ENCODE assay signal across 17 cellular contexts in the genomic region with DNA sequence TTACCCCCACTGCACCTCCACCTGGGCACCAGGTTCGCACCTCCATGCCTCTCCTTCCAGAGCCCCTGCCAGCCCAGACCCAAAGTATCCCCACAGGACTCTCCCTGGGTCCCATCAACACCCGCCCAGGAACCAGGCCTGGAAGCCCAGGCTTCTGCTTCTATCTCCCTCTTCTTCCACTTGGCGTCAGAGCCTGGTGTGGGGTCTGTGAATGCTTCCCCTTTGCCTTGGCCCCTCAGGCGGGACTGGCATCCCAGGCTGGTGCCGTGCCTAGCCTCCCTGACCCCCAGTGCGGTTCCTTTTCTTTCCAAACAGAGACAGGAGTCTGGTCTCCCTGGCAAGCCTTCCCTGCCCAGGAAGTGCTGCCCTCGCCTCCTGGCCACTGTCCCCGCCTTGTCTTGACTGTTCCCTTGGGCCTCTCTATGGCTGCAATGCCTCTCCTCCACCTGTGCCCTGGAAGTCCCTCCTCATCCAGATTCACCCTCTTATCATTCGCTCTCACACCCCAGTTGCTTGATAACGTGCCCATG. TPM values are rescaled to one million over a fixed set of nuclear protein-coding genes. Genes with fewer than 3 reads are reported as not detected.
DNase-seq lines count a peak whose midpoint lies in the region; ATAC-seq and TF ChIP-seq lines count a peak whose summit lies in the region.
"Had no signal": no experiment of that assay in that cellular context is flagged by ENCODE, and none has a peak within 500 bp of the region (broad histone marks: within the 10 kb centered on the region; RNA-seq: fewer than 3 reads in every experiment).

No MANE protein-coding gene starts in this region.

- peaks cover 8% of the 10 kb centered on the region for H3K4me1 Mint-ChIP-seq in chondrocyte (ENCODE audit: low read depth)
- H3K4me1 Mint-ChIP-seq in nephron progenitor cell, result peaks cover 22% of the 10 kb centered on the region
- H3K4me1 Mint-ChIP-seq in type B pancreatic cell (ENCODE audit: unreplicated experiment), result no peaks in the 10 kb centered on the region
- peaks cover 9% of the 10 kb centered on the region for H3K4me1 Mint-ChIP-seq in HFFc6 (ENCODE audit: low read depth)

- intact Hi-C loops in body of pancreas (cut with DNase I), result no loop called here

- no peaks in the 10 kb centered on the region for H3K36me3 ChIP-seq in BLaER1 treated with 17β-estradiol and CSF1 and Interleukin-3, amounts not matched to agents 10 nM and 100 nM
- no peaks in the 10 kb centered on the region for H3K36me3 ChIP-seq in body of pancreas (replicated peaks in 1 of 2; ENCODE audit: insufficient read depth in 1 of 2, low read depth in 2 of 2)

- H3K4me3 Mint-ChIP-seq in chondrocyte (ENCODE audit: unreplicated experiment), result no peak overlapping the region
- no peak overlapping the region for H3K4me3 Mint-ChIP-seq in nephron progenitor cell
- no peak overlapping the region for H3K4me3 Mint-ChIP-seq in type B pancreatic cell
- no peak overlapping the region for H3K4me3 Mint-ChIP-seq in HFFc6
- H3K4me3 Mint-ChIP-seq: B cell; CD14-positive monocyte; CD8-positive, alpha-beta T cell; GM23338; H9 had no signal

- TF ChIP-seq POLR2A in body of pancreas (IDR thresholded peaks at IDR 0.05), result no peak

- WGBS in body of pancreas, 2 donors, result 84 to 87% methylated on average over 10 of the region's 10 CpGs

- H4K20me1 ChIP-seq in BLaER1 treated with 17β-estradiol and CSF1 and Interleukin-3, amounts not matched to agents 10 nM and 100 nM, result no peaks in the 10 kb centered on the region

- H3K27me3 Mint-ChIP-seq in chondrocyte (ENCODE audit: low read depth) (no peaks in the 10 kb centered on the region), nephron progenitor cell (ENCODE audit: low read depth, poor library complexity) (peaks cover 5% of the 10 kb centered on the region), type B pancreatic cell (no peaks in the 10 kb centered on the region), HFFc6 (ENCODE audit: insufficient read depth) (peaks cover 21% of the 10 kb centered on the region)

- peak overlapping the region; percentile 75 to 93 (median 85) for H3K4me2 ChIP-seq in BLaER1 treated with 17β-estradiol and CSF1 and Interleukin-3, amounts not matched to agents 10 nM and 100 nM
- H3K4me2 ChIP-seq: GM23338 had no signal

- H3K9ac ChIP-seq in BLaER1 treated with 17β-estradiol and CSF1 and Interleukin-3, amounts not matched to agents 10 nM and 100 nM, result peak overlapping the region in 1 of 11 experiments; percentile 12; a peak in 2 of 22 replicates

- peaks cover 0 to 4% (median 0%) of the 10 kb centered on the region in 11 experiments; a peak in 1 of 22 replicates for H3K9me3 ChIP-seq in BLaER1 treated with 17β-estradiol and CSF1 and Interleukin-3, amounts not matched to agents 10 nM and 100 nM (replicated peaks in 1 of 11)
- H3K9me3 ChIP-seq in body of pancreas, result no peaks in the 10 kb centered on the region

- H3K4me3 ChIP-seq in BLaER1 treated with 17β-estradiol and CSF1 and Interleukin-3, amounts not matched to agents 10 nM and 100 nM, result no peak overlapping the region
- H3K4me3 ChIP-seq in body of pancreas, result no peak overlapping the region
- H3K4me3 ChIP-seq: GM23338 had no signal

- no peaks in the 10 kb centered on the region for H3K36me3 Mint-ChIP-seq in chondrocyte (ENCODE audit: low read depth)
- no peaks in the 10 kb centered on the region for H3K36me3 Mint-ChIP-seq in nephron progenitor cell (ENCODE audit: low read depth)
- no peaks in the 10 kb centered on the region for H3K36me3 Mint-ChIP-seq in type B pancreatic cell
- H3K36me3 Mint-ChIP-seq in HFFc6 (ENCODE audit: low read depth), result no peaks in the 10 kb centered on the region
- H3K36me3 Mint-ChIP-seq: CD8-positive, alpha-beta T cell had no signal

- H3K27me3 ChIP-seq in BLaER1 treated with 17β-estradiol and CSF1 and Interleukin-3, amounts not matched to agents 10 nM and 100 nM, result no peaks in the 10 kb centered on the region
- H3K27me3 ChIP-seq in body of pancreas, result no peaks in the 10 kb centered on the region

- H3K9me3 Mint-ChIP-seq in chondrocyte (ENCODE audit: low read depth), result no peaks in the 10 kb centered on the region
- H3K9me3 Mint-ChIP-seq in nephron progenitor cell, result no peaks in the 10 kb centered on the region
- no peaks in the 10 kb centered on the region for H3K9me3 Mint-ChIP-seq in type B pancreatic cell
- no peaks in the 10 kb centered on the region for H3K9me3 Mint-ChIP-seq in HFFc6
- H3K9me3 Mint-ChIP-seq: CD8-positive, alpha-beta T cell; GM23338; H9 had no signal

- H3K27ac Mint-ChIP-seq in chondrocyte (ENCODE audit: unreplicated experiment) (no peak overlapping the region), nephron progenitor cell (peak overlapping the region; percentile 54), type B pancreatic cell (peak overlapping the region; percentile 71), HFFc6 (no peak overlapping the region)
- H3K27ac Mint-ChIP-seq: B cell; CD8-positive, alpha-beta T cell; GM23338 had no signal

- no peak for ATAC-seq in body of pancreas
- ATAC-seq: CD8-positive, alpha-beta T cell; GM23338 had no signal

- DNase-seq in chondrocyte (ENCODE audit: low spot score) (peak; percentile 75), nephron progenitor cell (no peak), type B pancreatic cell (ENCODE audit: extremely low spot score, unreplicated experiment) (no peak), HFFc6 (no peak), iPS-NIHi7 (ENCODE audit: extremely low spot score) (no peak), body of pancreas (no peak)
- DNase-seq: CD8-positive, alpha-beta T cell; COR-L47; DMS153; DMS79 treated with DMSO at 0.1 percent for 48 hours; EL; H9; IMR-90 had no signal

- TF ChIP-seq CTCF in chondrocyte (IDR thresholded peaks at IDR 0.05), result no peak
- TF ChIP-seq CTCF in nephron progenitor cell (IDR thresholded peaks at IDR 0.05), result no peak
- TF ChIP-seq CTCF in type B pancreatic cell (conservative IDR thresholded peaks at IDR 0.05), result no peak
- no peak for TF ChIP-seq CTCF in HFFc6 (IDR thresholded peaks at IDR 0.05)
- no peak for TF ChIP-seq CTCF in body of pancreas (IDR thresholded peaks at IDR 0.05)

- peak overlapping the region in 8 of 11 experiments; percentile 10 to 86 (median 38); a peak in 11 of 22 replicates for H3K27ac ChIP-seq in BLaER1 treated with 17β-estradiol and CSF1 and Interleukin-3, amounts not matched to agents 10 nM and 100 nM
- H3K27ac ChIP-seq in body of pancreas, result no peak overlapping the region

- peaks cover 81 to 86% (median 83%) of the 10 kb centered on the region in 10 experiments for H3K4me1 ChIP-seq in BLaER1 treated with 17β-estradiol and CSF1 and Interleukin-3, amounts not matched to agents 10 nM and 100 nM
- no peaks in the 10 kb centered on the region for H3K4me1 ChIP-seq in body of pancreas

RNA-seq across cellular contexts. Expression of gene TBC1D9B, which starts 7.8 kb away (rescaled TPM):
- 107 to 130 TPM (median 118 TPM) in 3 replicates for total RNA-seq in chondrocyte
- total RNA-seq in type B pancreatic cell (ENCODE audit: low replicate concordance), result 105 and 114 TPM in 2 replicates
- total RNA-seq in HFFc6 (2021; fragmentation: NEBNext Ultra II Directional; extraction: Animal tissue kit (Norgen Biotek cat#: 25700)), result 10 to 100 TPM; 64.6 to 90.7 (median 73.4) TPM
- 100 to 1,000 TPM in 1 of 2 donors, 10 to 100 TPM in 1; 69.8 to 121 TPM for total RNA-seq in body of pancreas

RNA-seq across cellular contexts. Expression of gene MRNIP, which starts 56.9 kb away (rescaled TPM):
- total RNA-seq in chondrocyte, result 13.4 to 20.0 TPM (median 16.4 TPM) in 3 replicates
- 31.1 and 47.6 TPM in 2 replicates for total RNA-seq in type B pancreatic cell (ENCODE audit: low replicate concordance)
- 10 to 100 TPM in 3 of 6 experiments, 1 to 10 TPM in 3; 8.2 to 13.5 (median 9.9) TPM for total RNA-seq in HFFc6 (2021; fragmentation: NEBNext Ultra II Directional; extraction: Animal tissue kit (Norgen Biotek cat#: 25700))
- 10 to 100 TPM; 23.4 to 34.8 TPM for total RNA-seq in body of pancreas

Comparison
In these comparisons a context has a peak if more than half of its experiments do, and no peak if none do; other contexts are left out.
1. H3K27ac ChIP-seq: peak in BLaER1 treated with 17β-estradiol and CSF1 and Interleukin-3, amounts not matched to agents 10 nM and 100 nM (8 of 11); none in body of pancreas (0 of 4).
2. H3K27ac Mint-ChIP-seq: peak in nephron progenitor cell (single experiment) and type B pancreatic cell (single experiment); none in chondrocyte (single experiment) and HFFc6 (single experiment).